In the genomic region with DNA sequence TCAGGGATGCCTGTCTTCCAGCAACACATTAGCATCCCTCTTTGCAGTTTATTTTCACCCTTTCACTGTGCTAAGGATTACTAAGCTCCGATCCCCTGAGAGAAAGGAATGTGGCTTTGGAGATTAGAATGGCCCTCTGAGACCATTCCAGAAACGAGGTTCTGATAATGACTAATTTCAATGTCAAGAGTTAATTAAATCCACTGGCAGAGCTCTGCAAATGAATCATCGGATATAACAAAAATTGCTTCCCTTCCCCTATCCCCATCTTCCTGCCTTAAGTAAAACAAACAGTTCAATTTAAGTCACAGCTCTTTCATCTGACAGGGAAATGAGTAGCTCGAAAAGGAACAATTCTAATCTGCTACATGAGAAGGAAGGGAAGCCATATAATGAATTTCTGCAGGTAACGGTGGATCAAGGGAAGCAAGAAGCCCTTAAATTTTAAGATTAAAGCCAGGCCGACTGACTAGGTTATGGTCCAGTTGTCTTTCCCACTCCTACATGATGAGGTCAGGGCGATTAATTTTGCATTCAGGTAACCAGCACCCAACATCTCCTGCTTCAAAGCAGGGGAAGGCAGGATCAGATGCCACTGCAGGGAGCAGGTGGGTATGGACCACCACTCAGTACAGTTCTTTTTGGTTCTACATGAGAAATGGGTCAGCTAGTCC, we compare ENCODE assay signal across 14 cellular contexts. TPM values are rescaled to one million over a fixed set of nuclear protein-coding genes. Genes with fewer than 3 reads are reported as not detected.
A peak's percentile ranks its signal among the peaks of the same experiment; 100 is the strongest.
DNase-seq lines count a peak whose midpoint lies in the region; ATAC-seq lines count a peak whose summit lies in the region.
"Had no signal": no experiment of that assay in that cellular context is flagged by ENCODE, and none has a peak within 500 bp of the region (broad histone marks: within the 10 kb centered on the region; RNA-seq: fewer than 3 reads in every experiment).

No MANE protein-coding gene starts in this region.

- peak; percentile 53 for DNase-seq in GM04504 (ENCODE audit: low read depth)
- DNase-seq in RKO (ENCODE audit: low spot score) = peak; percentile 90
- DNase-seq in trophoblast cell = no peak
- DNase-seq in GDM1 (lab: John Stamatoyannopoulos, UW) = no peak
- no peak for DNase-seq in NCI-H187 treated with DMSO at 0.1 percent for 48 hours (lab: John Stamatoyannopoulos, UW)
- no peak for DNase-seq in pons (ENCODE audit: low spot score)
- DNase-seq: central memory CD4-positive, alpha-beta T cell; GF-D8; hippocampal formation; NCI-H345; stimulated activated CD4-positive, alpha-beta T cell treated with anti-CD3 and anti-CD28 coated beads, Interleukin-15, amount 100 ng/mL, for 24 hours; T-cell had no signal

- no peak overlapping the region for H3K14ac ChIP-seq in trophoblast cell (ENCODE audit: low read length)

- H3K4ac ChIP-seq in trophoblast cell (ENCODE audit: low read depth, low read length) = no peak overlapping the region

- no peak overlapping the region for H2BK120ac ChIP-seq in trophoblast cell (ENCODE audit: insufficient read depth, low read length, poor library complexity)

- no peaks in the 10 kb centered on the region for H3K79me2 ChIP-seq in trophoblast cell (ENCODE audit: control insufficient read depth, insufficient read depth, low read length, poor library complexity)

- WGBS in trophoblast cell (ENCODE audit: extremely low coverage, insufficient coverage, insufficient read length) = no CpG with 5 or more reads among the region's 7 CpGs

- no peak overlapping the region for H4K91ac ChIP-seq in trophoblast cell (ENCODE audit: low read depth, low read length)

- peaks cover 8 to 15% of the 10 kb centered on the region in 2 experiments for H3K36me3 ChIP-seq in trophoblast cell (ENCODE audit: control insufficient read depth in 1 of 2, insufficient read depth in 2 of 2, low read length in 2 of 2)

- peak overlapping the region; percentile 44 for H3K23ac ChIP-seq in trophoblast cell (ENCODE audit: low read length)

- peak overlapping the region; percentile 43 for H2BK12ac ChIP-seq in trophoblast cell (ENCODE audit: low read length)

- H3K9me3 ChIP-seq in trophoblast cell (ENCODE audit: insufficient read depth, low read depth, low read length) = no peaks in the 10 kb centered on the region

- H3K9ac ChIP-seq in trophoblast cell (ENCODE audit: low read length) = no peak overlapping the region

- no peak overlapping the region for H3K18ac ChIP-seq in trophoblast cell (ENCODE audit: low read length)

- H2AFZ ChIP-seq in trophoblast cell (ENCODE audit: insufficient read depth, low read length, poor library complexity) = no peak overlapping the region

- H3K79me1 ChIP-seq in trophoblast cell (ENCODE audit: low read length) = no peaks in the 10 kb centered on the region

- H3K27me3 ChIP-seq in trophoblast cell (ENCODE audit: insufficient read depth, low read length) = no peaks in the 10 kb centered on the region

- H3K4me1 ChIP-seq in trophoblast cell (ENCODE audit: control insufficient read depth in 1 of 2, insufficient read depth in 2 of 2, low read length in 2 of 2) = peaks cover 3 to 6% of the 10 kb centered on the region in 2 experiments

- H4K8ac ChIP-seq in trophoblast cell (ENCODE audit: low read depth, low read length) = no peak overlapping the region

- no peak overlapping the region for H3K4me3 ChIP-seq in trophoblast cell (ENCODE audit: low read depth, low read length)

- H3K4me2 ChIP-seq in trophoblast cell (ENCODE audit: low read length) = no peak overlapping the region

- no peak overlapping the region for H2AK5ac ChIP-seq in trophoblast cell (ENCODE audit: low read length)

- no peak overlapping the region for H4K12ac ChIP-seq in trophoblast cell (ENCODE audit: low read depth, low read length)

- no peak overlapping the region for H3K27ac ChIP-seq in trophoblast cell (ENCODE audit: low read depth, low read length)

- H2BK5ac ChIP-seq in trophoblast cell (ENCODE audit: low read depth, low read length, poor library complexity) = no peak overlapping the region

- ATAC-seq in esophagus mucosa (peak; percentile 19), HG03108 (IDR thresholded peaks at IDR 0.05; ENCODE audit: unreplicated experiment) (no peak)
- ATAC-seq: T-cell had no signal

RNA-seq across cellular contexts. Expression of a gene that starts 50.5 kb away (rescaled TPM):
- 36.7 TPM for total RNA-seq in esophagus mucosa
- polyA plus RNA-seq in trophoblast cell (2013) = 58.2 and 61.0 TPM in 2 replicates

Comparison
In these comparisons a context has a peak if more than half of its experiments do, and no peak if none do; other contexts are left out.
1. DNase-seq: peak in GM04504 (single experiment) and RKO (single experiment); none in trophoblast cell (0 of 2), GDM1 (single experiment), NCI-H187 treated with DMSO at 0.1 percent for 48 hours (single experiment) and pons (single experiment).